In genomic region chr10:80472234-80473095, GRCh38 we compare ENCODE assay signal across 9 cellular contexts. TPM values are rescaled to one million over a fixed set of nuclear protein-coding genes. Genes with fewer than 3 reads are reported as not detected.
A peak's percentile ranks its signal among the peaks of the same experiment; 100 is the strongest.
DNase-seq lines count a peak whose midpoint lies in the region; ATAC-seq and TF ChIP-seq lines count a peak whose summit lies in the region.
"Had no signal": no experiment of that assay in that cellular context is flagged by ENCODE, and none has a peak within 500 bp of the region (broad histone marks: within the 10 kb centered on the region; RNA-seq: fewer than 3 reads in every experiment).

No MANE protein-coding gene starts in this region.

- WGBS in esophagus, 2 donors, result 24 to 46% methylated on average over 9 of the region's 9 CpGs
- WGBS in suprapubic skin, result 58% methylated on average over 9 of the region's 9 CpGs

- TF ChIP-seq EP300 in suprapubic skin (IDR thresholded peaks at IDR 0.05), result no peak

- no peaks in the 10 kb centered on the region for H3K27me3 ChIP-seq in RWPE2 (ENCODE audit: insufficient read depth, poor library complexity, severe bottlenecking)
- no peaks in the 10 kb centered on the region for H3K27me3 ChIP-seq in esophagus (ENCODE audit: control insufficient read depth in 1 of 2, insufficient read depth in 2 of 2, low read length in 2 of 2)
- no peaks in the 10 kb centered on the region for H3K27me3 ChIP-seq in suprapubic skin
- H3K27me3 ChIP-seq: cardiac muscle cell had no signal

- H3K4me3 Mint-ChIP-seq in activated T-cell treated with anti-CD3 and anti-CD28 coated beads, Interleukin-2, amount 50 U/mL, for 24 hours, result peak overlapping the region; percentile 50

- H3K27ac ChIP-seq in RWPE2 (ENCODE audit: poor library complexity, severe bottlenecking) (peak overlapping the region; percentile 100), esophagus (ENCODE audit: low read depth in 2 of 2, low read length in 1 of 2) (peak overlapping the region; percentile 94 to 95), suprapubic skin (peak overlapping the region; percentile 88), coronary artery (no peak overlapping the region)
- H3K27ac ChIP-seq: cardiac muscle cell had no signal

- no peaks in the 10 kb centered on the region for H3K9me3 Mint-ChIP-seq in activated T-cell treated with anti-CD3 and anti-CD28 coated beads, Interleukin-2, amount 50 U/mL, for 24 hours

- ATAC-seq in HG02610 (IDR thresholded peaks at IDR 0.05; ENCODE audit: unreplicated experiment) (peak; percentile 92), RWPE2 (ENCODE audit: low read depth) (peak; percentile 72)

- peaks cover 33% of the 10 kb centered on the region for H3K36me3 ChIP-seq in RWPE2 (ENCODE audit: low read depth)
- H3K36me3 ChIP-seq in esophagus (ENCODE audit: control insufficient read depth in 2 of 2, insufficient read depth in 2 of 2, low read length in 1 of 2), result peaks cover 0 to 15% of the 10 kb centered on the region in 2 donors
- H3K36me3 ChIP-seq in suprapubic skin, result peaks cover 11% of the 10 kb centered on the region
- H3K36me3 ChIP-seq: cardiac muscle cell had no signal

- H3K4me1 ChIP-seq in RWPE2 (ENCODE audit: insufficient read depth, poor library complexity, severe bottlenecking), result peaks cover 74% of the 10 kb centered on the region
- peaks cover 0 to 48% of the 10 kb centered on the region in 2 donors for H3K4me1 ChIP-seq in esophagus (ENCODE audit: control insufficient read depth in 2 of 2, insufficient read depth in 2 of 2, low read length in 1 of 2)
- H3K4me1 ChIP-seq in suprapubic skin, result peaks cover 91% of the 10 kb centered on the region

- H3K9me3 ChIP-seq in RWPE2 (ENCODE audit: severe bottlenecking) (no peaks in the 10 kb centered on the region), esophagus (ENCODE audit: control insufficient read depth in 2 of 2, insufficient read depth in 1 of 2, low read depth in 1 of 2, low read length in 1 of 2) (no peaks in the 10 kb centered on the region), suprapubic skin (no peaks in the 10 kb centered on the region)

- TF ChIP-seq CTCF in RWPE2 (IDR thresholded peaks at IDR 0.05; ENCODE audit: poor library complexity, severe bottlenecking) (no peak), suprapubic skin (IDR thresholded peaks at IDR 0.05) (no peak), coronary artery (IDR thresholded peaks at IDR 0.05) (no peak)

- TF ChIP-seq POLR2A in suprapubic skin (IDR thresholded peaks at IDR 0.05), result no peak

- H3K4me3 ChIP-seq in RWPE2 (ENCODE audit: severe bottlenecking) (no peak overlapping the region), esophagus (ENCODE audit: low read depth in 1 of 2, low read length in 2 of 2) (no peak overlapping the region), suprapubic skin (no peak overlapping the region), coronary artery (no peak overlapping the region)
- H3K4me3 ChIP-seq: cardiac muscle cell had no signal

- H3K36me3 Mint-ChIP-seq in activated T-cell treated with anti-CD3 and anti-CD28 coated beads, Interleukin-2, amount 50 U/mL, for 24 hours (ENCODE audit: low read depth), result peaks cover 71% of the 10 kb centered on the region

- H3K27me3 Mint-ChIP-seq in activated T-cell treated with anti-CD3 and anti-CD28 coated beads, Interleukin-2, amount 50 U/mL, for 24 hours, result no peaks in the 10 kb centered on the region

- H3K4me1 Mint-ChIP-seq in activated T-cell treated with anti-CD3 and anti-CD28 coated beads, Interleukin-2, amount 50 U/mL, for 24 hours (ENCODE audit: low read depth), result peaks cover 92% of the 10 kb centered on the region

- DNase-seq in activated T-cell treated with anti-CD3 and anti-CD28 coated beads, Interleukin-2, amount 50 U/mL, for 24 hours, result peak; percentile 33
- no peak for DNase-seq in activated T-cell treated with anti-CD3 and anti-CD28 coated beads for 4 hours
- DNase-seq in RWPE2 (ENCODE audit: low spot score), result peak; percentile 78
- DNase-seq in suprapubic skin (ENCODE audit: low spot score in 2 of 2), result no peak
- no peak for DNase-seq in COR-L47 (lab: John Stamatoyannopoulos, UW)
- no peak for DNase-seq in coronary artery (ENCODE audit: low spot score)

- peak overlapping the region; percentile 95 for H3K27ac Mint-ChIP-seq in activated T-cell treated with anti-CD3 and anti-CD28 coated beads, Interleukin-2, amount 50 U/mL, for 24 hours

RNA-seq across cellular contexts. Expression of gene TSPAN14, which starts 18.4 kb away (rescaled TPM):
- polyA plus RNA-seq in esophagus, result 10 to 100 TPM; 50.6 to 63.2 TPM
- total RNA-seq in suprapubic skin, result 100 to 1,000 TPM in 3 of 4 donors, 10 to 100 TPM in 1; 99.7 to 145 (median 122) TPM

Comparison
In these comparisons a context has a peak if more than half of its experiments do, and no peak if none do; other contexts are left out.
1. DNase-seq: peak in activated T-cell treated with anti-CD3 and anti-CD28 coated beads, Interleukin-2, amount 50 U/mL, for 24 hours (single experiment) and RWPE2 (single experiment); none in activated T-cell treated with anti-CD3 and anti-CD28 coated beads for 4 hours (single experiment), suprapubic skin (0 of 2), COR-L47 (single experiment) and coronary artery (single experiment).
2. H3K27ac ChIP-seq: peak in RWPE2 (single experiment), esophagus (2 of 2) and suprapubic skin (single experiment); none in coronary artery (0 of 2).